1 cellular context compared by ENCODE assay signal in the genomic region with DNA sequence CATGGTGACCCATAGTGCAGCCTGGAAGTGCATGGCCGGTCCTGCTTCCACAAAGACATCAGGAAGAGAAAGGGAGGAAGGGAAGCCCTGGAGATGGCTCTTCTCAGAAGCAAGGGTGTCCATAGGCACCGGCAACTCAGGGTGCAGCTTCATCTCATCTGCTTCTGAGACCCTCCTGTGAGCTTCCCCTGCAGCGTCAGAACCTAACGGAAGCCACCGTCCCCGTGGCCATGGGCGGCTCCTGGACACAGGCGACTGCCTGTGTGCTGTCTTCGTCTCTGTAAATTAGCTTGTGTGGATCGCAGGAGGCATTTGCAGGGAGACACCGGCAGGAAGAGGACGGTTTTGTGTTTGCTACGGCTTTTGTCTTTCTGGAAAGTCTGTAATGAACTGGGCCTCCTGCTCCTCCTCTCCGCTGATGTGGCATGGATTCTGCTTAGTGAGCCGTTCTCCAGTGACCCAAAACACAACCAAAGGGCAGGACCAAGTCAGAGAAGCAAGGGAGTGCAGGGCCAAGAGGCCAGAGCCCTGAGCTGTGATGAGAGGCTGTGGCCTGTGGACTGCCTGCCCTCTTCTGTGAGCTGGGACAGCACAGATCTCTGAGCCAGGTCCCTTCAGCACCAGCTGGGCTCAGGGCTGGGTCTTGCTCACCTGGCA.
TF ChIP-seq lines count a peak whose summit lies in the region.

No MANE protein-coding gene starts in this region.

TF ChIP-seq in IMR-90, 13 proteins besides CTCF, POLR2A, EP300 and RAD21:
- TF ChIP-seq, protein P1, sequence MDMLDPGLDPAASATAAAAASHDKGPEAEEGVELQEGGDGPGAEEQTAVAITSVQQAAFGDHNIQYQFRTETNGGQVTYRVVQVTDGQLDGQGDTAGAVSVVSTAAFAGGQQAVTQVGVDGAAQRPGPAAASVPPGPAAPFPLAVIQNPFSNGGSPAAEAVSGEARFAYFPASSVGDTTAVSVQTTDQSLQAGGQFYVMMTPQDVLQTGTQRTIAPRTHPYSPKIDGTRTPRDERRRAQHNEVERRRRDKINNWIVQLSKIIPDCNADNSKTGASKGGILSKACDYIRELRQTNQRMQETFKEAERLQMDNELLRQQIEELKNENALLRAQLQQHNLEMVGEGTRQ (IDR thresholded peaks at IDR 0.05; ENCODE audit: low read depth, low read length): no peak
- TF ChIP-seq, protein P2, sequence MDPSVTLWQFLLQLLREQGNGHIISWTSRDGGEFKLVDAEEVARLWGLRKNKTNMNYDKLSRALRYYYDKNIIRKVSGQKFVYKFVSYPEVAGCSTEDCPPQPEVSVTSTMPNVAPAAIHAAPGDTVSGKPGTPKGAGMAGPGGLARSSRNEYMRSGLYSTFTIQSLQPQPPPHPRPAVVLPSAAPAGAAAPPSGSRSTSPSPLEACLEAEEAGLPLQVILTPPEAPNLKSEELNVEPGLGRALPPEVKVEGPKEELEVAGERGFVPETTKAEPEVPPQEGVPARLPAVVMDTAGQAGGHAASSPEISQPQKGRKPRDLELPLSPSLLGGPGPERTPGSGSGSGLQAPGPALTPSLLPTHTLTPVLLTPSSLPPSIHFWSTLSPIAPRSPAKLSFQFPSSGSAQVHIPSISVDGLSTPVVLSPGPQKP (IDR thresholded peaks at IDR 0.05; ENCODE audit: borderline replicate concordance, low read depth, low read length): no peak
- TF ChIP-seq CHD1 (IDR thresholded peaks at IDR 0.05; ENCODE audit: low read depth, low read length) (no peak), CEBPB (IDR thresholded peaks at IDR 0.05; ENCODE audit: low read depth, low read length) (no peak), MAFK (IDR thresholded peaks at IDR 0.05; ENCODE audit: low read depth, low read length) (no peak), SMC3 (IDR thresholded peaks at IDR 0.05; ENCODE audit: low read depth, low read length) (no peak), FOS (IDR thresholded peaks at IDR 0.05; ENCODE audit: low read depth, low read length) (no peak)
